In the genomic region with DNA sequence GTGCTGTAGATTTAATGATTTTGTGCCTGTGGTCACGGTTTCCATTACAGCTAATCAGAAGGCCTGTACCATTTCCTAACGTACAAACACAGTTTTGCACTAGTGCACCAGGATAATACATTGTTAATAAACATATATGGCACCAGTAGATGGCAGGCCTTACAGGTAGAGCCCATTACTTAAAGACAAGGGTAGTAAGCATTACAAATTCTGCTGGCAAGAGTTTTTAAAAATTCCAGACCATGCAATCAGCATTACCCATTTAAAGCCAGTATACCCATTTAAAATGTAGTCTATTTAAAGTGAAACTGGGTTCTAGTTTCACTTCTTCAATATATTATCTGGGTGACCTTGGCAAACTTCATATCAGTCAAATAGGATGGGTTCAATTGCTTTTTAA, we compare ENCODE assay signal across 14 cellular contexts.
DNase-seq lines count a peak whose midpoint lies in the region; ATAC-seq and TF ChIP-seq lines count a peak whose summit lies in the region.
"Had no signal": no experiment of that assay in that cellular context is flagged by ENCODE, and none has a peak within 500 bp of the region (broad histone marks: within the 10 kb centered on the region; RNA-seq: fewer than 3 reads in every experiment).

No MANE protein-coding gene starts in this region.

- TF ChIP-seq CTCF in BE2C (IDR thresholded peaks at IDR 0.05; ENCODE audit: low read depth, low read length), result peak; percentile 14; the same call in 1 of the 2 replicates

- no peak overlapping the region for H3K4me3 ChIP-seq in BE2C (ENCODE audit: low read depth, low read length)
- H3K4me3 ChIP-seq: lung, PC-9 had no signal

- CTCF ChIA-PET in activated CD8-positive, alpha-beta memory T cell treated with anti-CD3 and anti-CD28 coated beads, Interleukin-2, amount 10 ng/mL, durations not matched to agents 7 days and 5 days (lab: Charles Lee), result no interaction called here
- CTCF ChIA-PET in activated naive CD4-positive, alpha-beta T cell treated with anti-CD3 and anti-CD28 coated beads for 36 hours (lab: Charles Lee), result no interaction called here

- H3K27me3 Mint-ChIP-seq in activated CD8-positive, alpha-beta memory T cell treated with anti-CD3 and anti-CD28 coated beads, Interleukin-2, amount 10 ng/mL, durations not matched to agents 7 days and 5 days, result no peaks in the 10 kb centered on the region
- no peaks in the 10 kb centered on the region for H3K27me3 Mint-ChIP-seq in activated naive CD4-positive, alpha-beta T cell treated with anti-CD3 and anti-CD28 coated beads for 36 hours (ENCODE audit: low read depth)
- H3K27me3 Mint-ChIP-seq: activated B cell treated with CpG ODN at 0.5 μM for 24 hours; dendritic cell treated with granulocyte-macrophage colony-stimulating factor and Interleukin-4, amounts not matched to agents 40 ng/mL and 50 ng/mL, for 4 days had no signal

- DNase-seq in BE2C (no peak), NCI-H1436 (lab: John Stamatoyannopoulos, UW) (no peak), SIG-M5 treated with dmso at 0.1 percent for 504 hours (lab: John Stamatoyannopoulos, UW; ENCODE audit: unreplicated experiment) (no peak)
- DNase-seq in activated CD8-positive, alpha-beta memory T cell treated with anti-CD3 and anti-CD28 coated beads, Interleukin-2, amount 10 ng/mL, durations not matched to agents 7 days and 5 days, result no peak
- no peak for DNase-seq in activated naive CD4-positive, alpha-beta T cell treated with anti-CD3 and anti-CD28 coated beads for 36 hours
- DNase-seq: activated B cell treated with CpG ODN at 0.5 μM for 24 hours; activated naive CD4-positive, alpha-beta T cell; glutamatergic neuron; PC-9 had no signal

- no peaks in the 10 kb centered on the region for H3K36me3 Mint-ChIP-seq in activated CD8-positive, alpha-beta memory T cell treated with anti-CD3 and anti-CD28 coated beads, Interleukin-2, amount 10 ng/mL, durations not matched to agents 7 days and 5 days
- no peaks in the 10 kb centered on the region for H3K36me3 Mint-ChIP-seq in activated naive CD4-positive, alpha-beta T cell treated with anti-CD3 and anti-CD28 coated beads for 36 hours (ENCODE audit: low read depth)

- ATAC-seq in GM19324 (IDR thresholded peaks at IDR 0.05; ENCODE audit: low FRiP score, unreplicated experiment) (peak; percentile 70), HG02798 (IDR thresholded peaks at IDR 0.05; ENCODE audit: poor library complexity, unreplicated experiment) (peak; percentile 75), HG03575 (IDR thresholded peaks at IDR 0.05; ENCODE audit: extremely low read depth, insufficient number of reproducible peaks, low FRiP score, unreplicated experiment) (peak; percentile 76)
- ATAC-seq in activated CD8-positive, alpha-beta memory T cell treated with anti-CD3 and anti-CD28 coated beads, Interleukin-2, amount 10 ng/mL, durations not matched to agents 7 days and 5 days, result no peak

- H3K9me3 ChIP-seq in BE2C, result no peaks in the 10 kb centered on the region

- H3K4me1 Mint-ChIP-seq in activated CD8-positive, alpha-beta memory T cell treated with anti-CD3 and anti-CD28 coated beads, Interleukin-2, amount 10 ng/mL, durations not matched to agents 7 days and 5 days, result no peaks in the 10 kb centered on the region
- no peaks in the 10 kb centered on the region for H3K4me1 Mint-ChIP-seq in activated naive CD4-positive, alpha-beta T cell treated with anti-CD3 and anti-CD28 coated beads for 36 hours (ENCODE audit: low read depth)

- H3K9me3 Mint-ChIP-seq in activated CD8-positive, alpha-beta memory T cell treated with anti-CD3 and anti-CD28 coated beads, Interleukin-2, amount 10 ng/mL, durations not matched to agents 7 days and 5 days (ENCODE audit: low read depth), result no peaks in the 10 kb centered on the region
- H3K9me3 Mint-ChIP-seq in activated naive CD4-positive, alpha-beta T cell treated with anti-CD3 and anti-CD28 coated beads for 36 hours, result no peaks in the 10 kb centered on the region
- H3K9me3 Mint-ChIP-seq: activated B cell treated with CpG ODN at 0.5 μM for 24 hours; dendritic cell treated with granulocyte-macrophage colony-stimulating factor and Interleukin-4, amounts not matched to agents 40 ng/mL and 50 ng/mL, for 4 days had no signal

- H3K36me3 ChIP-seq in BE2C, result no peaks in the 10 kb centered on the region

- H3K4me3 Mint-ChIP-seq in activated CD8-positive, alpha-beta memory T cell treated with anti-CD3 and anti-CD28 coated beads, Interleukin-2, amount 10 ng/mL, durations not matched to agents 7 days and 5 days, result no peak overlapping the region
- no peak overlapping the region for H3K4me3 Mint-ChIP-seq in activated naive CD4-positive, alpha-beta T cell treated with anti-CD3 and anti-CD28 coated beads for 36 hours
- H3K4me3 Mint-ChIP-seq: activated B cell treated with CpG ODN at 0.5 μM for 24 hours; dendritic cell treated with granulocyte-macrophage colony-stimulating factor and Interleukin-4, amounts not matched to agents 40 ng/mL and 50 ng/mL, for 4 days had no signal

- no peaks in the 10 kb centered on the region for H3K4me1 ChIP-seq in BE2C

- H3K27ac Mint-ChIP-seq in activated CD8-positive, alpha-beta memory T cell treated with anti-CD3 and anti-CD28 coated beads, Interleukin-2, amount 10 ng/mL, durations not matched to agents 7 days and 5 days, result no peak overlapping the region
- H3K27ac Mint-ChIP-seq in activated naive CD4-positive, alpha-beta T cell treated with anti-CD3 and anti-CD28 coated beads for 36 hours, result no peak overlapping the region
- H3K27ac Mint-ChIP-seq: activated B cell treated with CpG ODN at 0.5 μM for 24 hours; dendritic cell treated with granulocyte-macrophage colony-stimulating factor and Interleukin-4, amounts not matched to agents 40 ng/mL and 50 ng/mL, for 4 days had no signal

- H3K27me3 ChIP-seq in BE2C, result no peaks in the 10 kb centered on the region

- intact Hi-C loops in activated naive CD4-positive, alpha-beta T cell treated with anti-CD3 and anti-CD28 coated beads for 36 hours (cut with micrococcal nuclease), result no loop called here
